1 cellular context compared by ENCODE assay signal in the genomic region with DNA sequence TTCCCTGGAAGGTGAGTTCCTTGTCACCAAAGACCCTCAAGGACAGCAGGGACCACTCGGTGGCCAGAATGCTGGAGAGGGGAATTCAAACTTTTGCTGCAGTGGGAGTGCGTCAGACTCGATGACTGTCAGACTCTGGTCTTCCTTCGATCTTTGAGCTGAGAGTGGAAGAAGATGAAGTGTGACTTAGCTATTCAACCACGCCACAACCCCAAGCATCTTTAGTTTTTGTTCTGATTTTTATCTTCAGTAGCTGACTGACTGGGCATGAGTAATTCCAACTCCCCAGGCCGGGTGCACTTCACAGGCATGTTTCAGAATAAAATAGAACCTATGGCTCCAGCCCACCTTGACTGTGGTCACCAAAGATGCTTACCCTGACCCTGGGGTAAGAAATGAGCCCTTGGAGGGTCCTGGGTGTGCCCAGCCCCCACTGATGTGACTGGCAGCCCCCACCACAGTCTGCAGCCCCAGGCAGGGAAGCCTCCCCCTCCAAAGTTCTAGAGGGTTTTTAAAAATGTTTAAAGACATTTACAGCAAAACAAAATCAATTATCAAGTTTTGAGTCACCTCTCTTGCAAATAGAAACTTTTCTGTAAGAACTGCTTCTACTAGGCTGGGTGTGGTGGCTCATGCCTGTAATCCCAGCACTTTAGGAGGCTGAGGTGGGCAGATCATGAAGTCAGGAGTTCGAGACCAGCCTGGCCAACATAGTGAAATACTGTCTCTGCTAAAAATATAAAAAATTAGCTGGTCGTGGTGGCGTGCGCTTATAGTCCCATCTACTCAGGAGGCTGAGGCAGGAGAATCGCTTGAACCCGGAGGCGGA.
TF ChIP-seq lines count a peak whose summit lies in the region.

No MANE protein-coding gene starts in this region.

TF ChIP-seq in SK-N-SH, 30 proteins besides CTCF, POLR2A, EP300 and RAD21 (continued from another document):
- TF ChIP-seq, protein P1, sequence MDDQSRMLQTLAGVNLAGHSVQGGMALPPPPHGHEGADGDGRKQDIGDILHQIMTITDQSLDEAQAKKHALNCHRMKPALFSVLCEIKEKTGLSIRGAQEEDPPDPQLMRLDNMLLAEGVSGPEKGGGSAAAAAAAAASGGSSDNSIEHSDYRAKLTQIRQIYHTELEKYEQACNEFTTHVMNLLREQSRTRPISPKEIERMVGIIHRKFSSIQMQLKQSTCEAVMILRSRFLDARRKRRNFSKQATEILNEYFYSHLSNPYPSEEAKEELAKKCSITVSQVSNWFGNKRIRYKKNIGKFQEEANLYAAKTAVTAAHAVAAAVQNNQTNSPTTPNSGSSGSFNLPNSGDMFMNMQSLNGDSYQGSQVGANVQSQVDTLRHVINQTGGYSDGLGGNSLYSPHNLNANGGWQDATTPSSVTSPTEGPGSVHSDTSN (IDR thresholded peaks at IDR 0.05): peak; percentile 93
- TF ChIP-seq, protein P2, sequence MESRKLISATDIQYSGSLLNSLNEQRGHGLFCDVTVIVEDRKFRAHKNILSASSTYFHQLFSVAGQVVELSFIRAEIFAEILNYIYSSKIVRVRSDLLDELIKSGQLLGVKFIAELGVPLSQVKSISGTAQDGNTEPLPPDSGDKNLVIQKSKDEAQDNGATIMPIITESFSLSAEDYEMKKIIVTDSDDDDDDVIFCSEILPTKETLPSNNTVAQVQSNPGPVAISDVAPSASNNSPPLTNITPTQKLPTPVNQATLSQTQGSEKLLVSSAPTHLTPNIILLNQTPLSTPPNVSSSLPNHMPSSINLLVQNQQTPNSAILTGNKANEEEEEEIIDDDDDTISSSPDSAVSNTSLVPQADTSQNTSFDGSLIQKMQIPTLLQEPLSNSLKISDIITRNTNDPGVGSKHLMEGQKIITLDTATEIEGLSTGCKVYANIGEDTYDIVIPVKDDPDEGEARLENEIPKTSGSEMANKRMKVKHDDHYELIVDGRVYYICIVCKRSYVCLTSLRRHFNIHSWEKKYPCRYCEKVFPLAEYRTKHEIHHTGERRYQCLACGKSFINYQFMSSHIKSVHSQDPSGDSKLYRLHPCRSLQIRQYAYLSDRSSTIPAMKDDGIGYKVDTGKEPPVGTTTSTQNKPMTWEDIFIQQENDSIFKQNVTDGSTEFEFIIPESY (IDR thresholded peaks at IDR 0.05; ENCODE audit: borderline replicate concordance, low read depth): 0 out of 2 replicates have a peak, but pooled peaks have one; percentile 48
- TF ChIP-seq, protein P3, sequence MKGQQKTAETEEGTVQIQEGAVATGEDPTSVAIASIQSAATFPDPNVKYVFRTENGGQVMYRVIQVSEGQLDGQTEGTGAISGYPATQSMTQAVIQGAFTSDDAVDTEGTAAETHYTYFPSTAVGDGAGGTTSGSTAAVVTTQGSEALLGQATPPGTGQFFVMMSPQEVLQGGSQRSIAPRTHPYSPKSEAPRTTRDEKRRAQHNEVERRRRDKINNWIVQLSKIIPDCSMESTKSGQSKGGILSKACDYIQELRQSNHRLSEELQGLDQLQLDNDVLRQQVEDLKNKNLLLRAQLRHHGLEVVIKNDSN (IDR thresholded peaks at IDR 0.05; ENCODE audit: borderline replicate concordance, low read depth): no peak
- TF ChIP-seq ELF1 (IDR thresholded peaks at IDR 0.05): no peak
- TF ChIP-seq FOXJ3 (CRISPR knock-in tag; IDR thresholded peaks at IDR 0.05): no peak
- TF ChIP-seq, protein P4, sequence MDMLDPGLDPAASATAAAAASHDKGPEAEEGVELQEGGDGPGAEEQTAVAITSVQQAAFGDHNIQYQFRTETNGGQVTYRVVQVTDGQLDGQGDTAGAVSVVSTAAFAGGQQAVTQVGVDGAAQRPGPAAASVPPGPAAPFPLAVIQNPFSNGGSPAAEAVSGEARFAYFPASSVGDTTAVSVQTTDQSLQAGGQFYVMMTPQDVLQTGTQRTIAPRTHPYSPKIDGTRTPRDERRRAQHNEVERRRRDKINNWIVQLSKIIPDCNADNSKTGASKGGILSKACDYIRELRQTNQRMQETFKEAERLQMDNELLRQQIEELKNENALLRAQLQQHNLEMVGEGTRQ (IDR thresholded peaks at IDR 0.05; ENCODE audit: borderline replicate concordance, low read depth, low read length): no peak
- no peak for TF ChIP-seq MXI1 (IDR thresholded peaks at IDR 0.05; ENCODE audit: low read depth, low read length)
- TF ChIP-seq RCOR1 (IDR thresholded peaks at IDR 0.05; ENCODE audit: low read length): no peak
- peak; percentile 84 for TF ChIP-seq NFIC (IDR thresholded peaks at IDR 0.05; ENCODE audit: borderline replicate concordance)
- TF ChIP-seq GATA2 (CRISPR knock-in tag; IDR thresholded peaks at IDR 0.05): no peak
- TF ChIP-seq GABPA (IDR thresholded peaks at IDR 0.05; ENCODE audit: low read depth): 0 out of 2 replicates have a peak, but pooled peaks have one; percentile 20
- peak; percentile 60; the same call in 1 of the 2 replicates for TF ChIP-seq POLR2AphosphoS5 (IDR thresholded peaks at IDR 0.05; ENCODE audit: low read depth, low read length)
- peak; percentile 73; the same call in 1 of the 2 replicates for TF ChIP-seq TEAD4 (IDR thresholded peaks at IDR 0.05; ENCODE audit: borderline replicate concordance, insufficient read depth)
- peak; percentile 86; the same call in 1 of the 2 replicates for TF ChIP-seq RXRA (IDR thresholded peaks at IDR 0.05; ENCODE audit: borderline replicate concordance, low read depth)
- no peak for TF ChIP-seq NRF1 (IDR thresholded peaks at IDR 0.05; ENCODE audit: low read depth, low read length)
- TF ChIP-seq MEF2A (IDR thresholded peaks at IDR 0.05; ENCODE audit: borderline replicate concordance, low read depth): peak; percentile 36; the same call in 1 of the 2 replicates
- peak; percentile 93 for TF ChIP-seq TCF12 (IDR thresholded peaks at IDR 0.05)
- TF ChIP-seq, protein P5, sequence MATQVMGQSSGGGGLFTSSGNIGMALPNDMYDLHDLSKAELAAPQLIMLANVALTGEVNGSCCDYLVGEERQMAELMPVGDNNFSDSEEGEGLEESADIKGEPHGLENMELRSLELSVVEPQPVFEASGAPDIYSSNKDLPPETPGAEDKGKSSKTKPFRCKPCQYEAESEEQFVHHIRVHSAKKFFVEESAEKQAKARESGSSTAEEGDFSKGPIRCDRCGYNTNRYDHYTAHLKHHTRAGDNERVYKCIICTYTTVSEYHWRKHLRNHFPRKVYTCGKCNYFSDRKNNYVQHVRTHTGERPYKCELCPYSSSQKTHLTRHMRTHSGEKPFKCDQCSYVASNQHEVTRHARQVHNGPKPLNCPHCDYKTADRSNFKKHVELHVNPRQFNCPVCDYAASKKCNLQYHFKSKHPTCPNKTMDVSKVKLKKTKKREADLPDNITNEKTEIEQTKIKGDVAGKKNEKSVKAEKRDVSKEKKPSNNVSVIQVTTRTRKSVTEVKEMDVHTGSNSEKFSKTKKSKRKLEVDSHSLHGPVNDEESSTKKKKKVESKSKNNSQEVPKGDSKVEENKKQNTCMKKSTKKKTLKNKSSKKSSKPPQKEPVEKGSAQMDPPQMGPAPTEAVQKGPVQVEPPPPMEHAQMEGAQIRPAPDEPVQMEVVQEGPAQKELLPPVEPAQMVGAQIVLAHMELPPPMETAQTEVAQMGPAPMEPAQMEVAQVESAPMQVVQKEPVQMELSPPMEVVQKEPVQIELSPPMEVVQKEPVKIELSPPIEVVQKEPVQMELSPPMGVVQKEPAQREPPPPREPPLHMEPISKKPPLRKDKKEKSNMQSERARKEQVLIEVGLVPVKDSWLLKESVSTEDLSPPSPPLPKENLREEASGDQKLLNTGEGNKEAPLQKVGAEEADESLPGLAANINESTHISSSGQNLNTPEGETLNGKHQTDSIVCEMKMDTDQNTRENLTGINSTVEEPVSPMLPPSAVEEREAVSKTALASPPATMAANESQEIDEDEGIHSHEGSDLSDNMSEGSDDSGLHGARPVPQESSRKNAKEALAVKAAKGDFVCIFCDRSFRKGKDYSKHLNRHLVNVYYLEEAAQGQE (IDR thresholded peaks at IDR 0.05; ENCODE audit: low read depth, low read length): 0 out of 2 replicates have a peak, but pooled peaks have one; percentile 49
- 0 out of 2 replicates have a peak, but pooled peaks have one; percentile 14 for TF ChIP-seq TAF1 (IDR thresholded peaks at IDR 0.05; ENCODE audit: borderline replicate concordance, low read depth, low read length)
- TF ChIP-seq, protein P6, sequence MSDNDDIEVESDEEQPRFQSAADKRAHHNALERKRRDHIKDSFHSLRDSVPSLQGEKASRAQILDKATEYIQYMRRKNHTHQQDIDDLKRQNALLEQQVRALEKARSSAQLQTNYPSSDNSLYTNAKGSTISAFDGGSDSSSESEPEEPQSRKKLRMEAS (IDR thresholded peaks at IDR 0.05; ENCODE audit: low read depth): peak; percentile 89
- TF ChIP-seq YY1 (IDR thresholded peaks at IDR 0.05; ENCODE audit: low read depth): peak; percentile 52; the same call in 1 of the 2 replicates
- peak; percentile 94 for TF ChIP-seq JUND (IDR thresholded peaks at IDR 0.05)
